Comparison of ENCODE assay signal across 18 cellular contexts in genomic region chr1:8736927-8737326, GRCh38.
"Had no signal": no experiment of that assay in that cellular context is flagged by ENCODE, and none has a peak within 500 bp of the region (broad histone marks: within the 10 kb centered on the region; RNA-seq: fewer than 3 reads in every experiment).

No MANE protein-coding gene starts in this region.

- H3K9me3 ChIP-seq: upper lobe of left lung had no signal

- H3K27me3 ChIP-seq: upper lobe of left lung had no signal

- H3K4me3 ChIP-seq: upper lobe of left lung had no signal

- H3K4me1 Mint-ChIP-seq: T-helper 17 cell had no signal

- H3K27ac Mint-ChIP-seq: activated B cell treated with CpG ODN at 0.5 μM for 24 hours; activated CD8-positive, alpha-beta T cell treated with anti-CD3 and anti-CD28 coated beads, Interleukin-2, amount 10 ng/mL, durations not matched to agents 7 days and 5 days; activated naive CD8-positive, alpha-beta T cell treated with anti-CD3 and anti-CD28 coated beads for 36 hours; activated T-cell treated with anti-CD3 and anti-CD28 coated beads, Interleukin-2, amount 50 U/mL, for 72 hours; immature natural killer cell; naive thymus-derived CD8-positive, alpha-beta T cell; stimulated activated naive CD8-positive, alpha-beta T cell treated with anti-CD3 and anti-CD28 coated beads, Interleukin-15, Interleukin-2, amounts not matched to agents 100 ng/mL and 50 ng/mL, for 24 hours; T-helper 17 cell had no signal

- H3K27ac ChIP-seq: epithelial cell of prostate, upper lobe of left lung had no signal

- H3K4me3 Mint-ChIP-seq: activated B cell treated with CpG ODN at 0.5 μM for 24 hours; activated CD8-positive, alpha-beta T cell treated with anti-CD3 and anti-CD28 coated beads, Interleukin-2, amount 10 ng/mL, durations not matched to agents 7 days and 5 days; activated naive CD8-positive, alpha-beta T cell treated with anti-CD3 and anti-CD28 coated beads for 36 hours; activated T-cell treated with anti-CD3 and anti-CD28 coated beads, Interleukin-2, amount 50 U/mL, for 72 hours; immature natural killer cell; naive thymus-derived CD8-positive, alpha-beta T cell; stimulated activated naive CD8-positive, alpha-beta T cell treated with anti-CD3 and anti-CD28 coated beads, Interleukin-15, Interleukin-2, amounts not matched to agents 100 ng/mL and 50 ng/mL, for 24 hours; T-helper 17 cell had no signal

- ATAC-seq: activated CD8-positive, alpha-beta T cell treated with anti-CD3 and anti-CD28 coated beads, Interleukin-2, amount 10 ng/mL, durations not matched to agents 7 days and 5 days; activated T-cell treated with anti-CD3 and anti-CD28 coated beads, Interleukin-2, amount 50 U/mL, for 72 hours; left colon; naive thymus-derived CD8-positive, alpha-beta T cell; T-helper 17 cell had no signal

- DNase-seq: activated B cell treated with CpG ODN at 0.5 μM for 24 hours; activated CD4-positive, alpha-beta T cell treated with anti-CD3 and anti-CD28 coated beads for 48 hours; activated CD8-positive, alpha-beta memory T cell treated with anti-CD3 and anti-CD28 coated beads, Interleukin-2, amount 50 U/mL, for 4 hours; activated CD8-positive, alpha-beta T cell treated with anti-CD3 and anti-CD28 coated beads, Interleukin-2, amount 10 ng/mL, durations not matched to agents 7 days and 5 days; activated gamma-delta T cell treated with Interleukin-2 at 50 U/mL for 16 hours; activated naive CD8-positive, alpha-beta T cell treated with anti-CD3 and anti-CD28 coated beads for 36 hours; activated T-cell treated with anti-CD3 and anti-CD28 coated beads, Interleukin-2, amount 50 U/mL, for 72 hours; effector memory CD4-positive, alpha-beta T cell; head of caudate nucleus; immature natural killer cell; left colon; naive thymus-derived CD8-positive, alpha-beta T cell; retina; small intestine; T-helper 17 cell; upper lobe of left lung had no signal

- H3K27me3 Mint-ChIP-seq: activated B cell treated with CpG ODN at 0.5 μM for 24 hours; activated naive CD8-positive, alpha-beta T cell treated with anti-CD3 and anti-CD28 coated beads for 36 hours; naive thymus-derived CD8-positive, alpha-beta T cell; stimulated activated naive CD8-positive, alpha-beta T cell treated with anti-CD3 and anti-CD28 coated beads, Interleukin-15, Interleukin-2, amounts not matched to agents 100 ng/mL and 50 ng/mL, for 24 hours; T-helper 17 cell had no signal

- H3K36me3 ChIP-seq: upper lobe of left lung had no signal
